8 cellular contexts compared by ENCODE assay signal in genomic region chr2:97664636-97664970, GRCh38. TPM values are rescaled to one million over a fixed set of nuclear protein-coding genes. Genes with fewer than 3 reads are reported as not detected.
DNase-seq lines count a peak whose midpoint lies in the region; ATAC-seq, FAIRE-seq and TF ChIP-seq lines count a peak whose summit lies in the region.

No MANE protein-coding gene starts in this region.

- H3K9me3 Mint-ChIP-seq in endothelial cell (ENCODE audit: unreplicated experiment), result no peaks in the 10 kb centered on the region

- H3K27ac ChIP-seq in Panc1 (ENCODE audit: low read length), result peak overlapping the region; percentile 96
- H3K27ac ChIP-seq in ovary, result peak overlapping the region; percentile 51 to 87

- TF ChIP-seq CTCF in Panc1 (IDR thresholded peaks at IDR 0.05) (no peak), endothelial cell (IDR thresholded peaks at IDR 0.05; ENCODE audit: unreplicated experiment) (no peak), ovary (IDR thresholded peaks at IDR 0.05) (no peak)

- H3K4me1 ChIP-seq in Panc1 (ENCODE audit: control insufficient read depth, insufficient read depth, low read length) (peaks cover 14% of the 10 kb centered on the region), ovary (ENCODE audit: insufficient read depth) (peaks cover 12% of the 10 kb centered on the region)

- in situ Hi-C loops in Panc1 (cut with HindIII; ENCODE audit: low pct_unique_long_range_greater_than_20kb, low sequenced_read_pairs), result no loop called here

- FAIRE-seq in HTR-8/SVneo (lab: Jason Lieb, UNC), result no peak

- H3K4me3 Mint-ChIP-seq in endothelial cell (ENCODE audit: unreplicated experiment), result peak overlapping the region; percentile 91

- H3K9me3 ChIP-seq in Panc1 (ENCODE audit: control insufficient read depth, insufficient read depth, low read depth, low read length) (no peaks in the 10 kb centered on the region), ovary (no peaks in the 10 kb centered on the region)

- no peaks in the 10 kb centered on the region for H3K27me3 ChIP-seq in Panc1 (ENCODE audit: control insufficient read depth, insufficient read depth, low read length)
- H3K27me3 ChIP-seq in ovary, result no peaks in the 10 kb centered on the region

- peak overlapping the region; percentile 95 for H3K27ac Mint-ChIP-seq in endothelial cell (ENCODE audit: unreplicated experiment)

- H3K27me3 Mint-ChIP-seq in endothelial cell (ENCODE audit: unreplicated experiment), result peaks cover 13% of the 10 kb centered on the region

- intact Hi-C loops in Panc1 (cut with micrococcal nuclease; ENCODE audit: unreplicated experiment), result no loop called here
- intact Hi-C loops in ovary (cut with DNase I), result no loop called here

- peaks cover 23% of the 10 kb centered on the region for H3K4me1 Mint-ChIP-seq in endothelial cell (ENCODE audit: unreplicated experiment)

- WGBS in ovary, 3 donors, result 6 to 9% (median 7%) methylated on average over 21 of the region's 21 CpGs

- ATAC-seq in Panc1 (no peak), HG02981 (IDR thresholded peaks at IDR 0.05; ENCODE audit: unreplicated experiment) (no peak)

- peak; percentile 58 for DNase-seq in NOMO-1 treated with DMSO at 0.1 percent for 48 hours (lab: John Stamatoyannopoulos, UW; ENCODE audit: unreplicated experiment)
- DNase-seq in NOMO-1 treated with dmso at 0.1 percent for 144 hours (lab: John Stamatoyannopoulos, UW; ENCODE audit: unreplicated experiment), result no peak
- peak; percentile 8 for DNase-seq in Panc1 (ENCODE audit: low read depth, low spot score)
- DNase-seq in endothelial cell (ENCODE audit: low spot score), result peak; percentile 11
- DNase-seq in ovary, result no peak
- no peak for DNase-seq in D341Med (ENCODE audit: low spot score)
- DNase-seq in HTR-8/SVneo (ENCODE audit: insufficient read length, low spot score), result no peak

- TSS peak; percentile 95 for BruUV-seq in Panc1 (replicated peaks; lab: Mats Ljungman, UMichigan)

- no peak for TF ChIP-seq POLR2A in ovary (IDR thresholded peaks at IDR 0.05)

- peaks cover 15% of the 10 kb centered on the region for H3K36me3 Mint-ChIP-seq in endothelial cell (ENCODE audit: low read depth, unreplicated experiment)

- no peak for TF ChIP-seq EP300 in ovary (IDR thresholded peaks at IDR 0.05)

- POLR2A ChIA-PET in Panc1 (lab: Charles Lee), result interaction anchor here (1.1 kb wide), 1 partner anchor 19 kb away, joined by 7 read pairs; the partner anchor contains the start of gene COX5B

- H3K36me3 ChIP-seq in Panc1 (ENCODE audit: control insufficient read depth, insufficient read depth, low read length) (no peaks in the 10 kb centered on the region; the same call in 1 of the 2 replicates), ovary (no peaks in the 10 kb centered on the region)

- CTCF ChIA-PET in Panc1 (lab: Charles Lee), result interaction anchor here (1.0 to 1.6 kb wide), 2 partner anchors 35 to 45 kb away, joined by 3 to 5 read pairs; no protein-coding TSS in a partner anchor

- H3K4me3 ChIP-seq in Panc1 (ENCODE audit: low read depth in 2 of 2, low read length in 2 of 2) (peak overlapping the region; percentile 62 to 79), ovary (peak overlapping the region; percentile 66)

RNA-seq across cellular contexts. Expression of gene ACTR1B, which starts 0.8 kb away (rescaled TPM):
- total RNA-seq in Panc1 (2021; ENCODE audit: unreplicated experiment) (28.1 TPM), endothelial cell (ENCODE audit: unreplicated experiment) (52.1 TPM), ovary (10 to 100 TPM; 39.3 to 85.2 (median 67.4) TPM)
- polyA plus RNA-seq in Panc1 (2012; ENCODE audit: insufficient read length), result 39.2 TPM
- 10 to 100 TPM; 23.0 to 71.3 TPM for polyA plus RNA-seq in ovary

RNA-seq across cellular contexts. Expression of gene C2orf92, which starts 4.9 kb away (rescaled TPM):
- 6.0 TPM for total RNA-seq in Panc1 (2021; ENCODE audit: unreplicated experiment)
- 3.8 TPM for polyA plus RNA-seq in Panc1 (2012; ENCODE audit: insufficient read length)
- total RNA-seq in endothelial cell (ENCODE audit: unreplicated experiment), result 15.1 TPM
- 10 to 100 TPM in 1 of 7 donors, 1 to 10 TPM in 6; 3.1 to 17.5 (median 4.5) TPM for total RNA-seq in ovary
- polyA plus RNA-seq in ovary, result 1 to 10 TPM; 2.3 to 3.8 TPM

RNA-seq across cellular contexts. Expression of gene COX5B, which starts 18.7 kb away (rescaled TPM):
- total RNA-seq in Panc1 (2021; ENCODE audit: unreplicated experiment) (298 TPM), endothelial cell (ENCODE audit: unreplicated experiment) (191 TPM), ovary (100 to 1,000 TPM; 133 to 478 (median 187) TPM)
- polyA plus RNA-seq in Panc1 (2012; ENCODE audit: insufficient read length), result 264 TPM
- 100 to 1,000 TPM in 1 of 2 donors, 10 to 100 TPM in 1; 98.5 to 254 TPM for polyA plus RNA-seq in ovary

RNA-seq across cellular contexts. Expression of gene ZAP70, which starts 48.8 kb away (rescaled TPM):
- 0.54 TPM for total RNA-seq in Panc1 (2021; ENCODE audit: unreplicated experiment)
- 0.33 TPM for polyA plus RNA-seq in Panc1 (2012; ENCODE audit: insufficient read length)
- total RNA-seq in endothelial cell (ENCODE audit: unreplicated experiment), result 93.4 TPM
- 1 to 10 TPM in 3 of 7 donors, under 1 TPM in 4; 0.45 to 2.0 (median 0.69) TPM for total RNA-seq in ovary
- polyA plus RNA-seq in ovary, result 1 to 10 TPM in 1 of 2 donors, under 1 TPM in 1; 0.75 to 1.2 TPM

Comparison
In these comparisons a context has a peak if more than half of its experiments do, and no peak if none do; other contexts are left out.
1. DNase-seq: peak in NOMO-1 treated with DMSO at 0.1 percent for 48 hours (single experiment), Panc1 (single experiment) and endothelial cell (single experiment); none in NOMO-1 treated with dmso at 0.1 percent for 144 hours (single experiment), ovary (0 of 5), D341Med (single experiment) and HTR-8/SVneo (single experiment).